9 cellular contexts compared by ENCODE assay signal in genomic region chr1:15756143-15757015, GRCh38. TPM values are rescaled to one million over a fixed set of nuclear protein-coding genes. Genes with fewer than 3 reads are reported as not detected.
A peak's percentile ranks its signal among the peaks of the same experiment; 100 is the strongest.
DNase-seq lines count a peak whose midpoint lies in the region; ATAC-seq and TF ChIP-seq lines count a peak whose summit lies in the region.
"Had no signal": no experiment of that assay in that cellular context is flagged by ENCODE, and none has a peak within 500 bp of the region (broad histone marks: within the 10 kb centered on the region; RNA-seq: fewer than 3 reads in every experiment).

No MANE protein-coding gene starts in this region.

- DNase-seq in CD1c-positive myeloid dendritic cell (ENCODE audit: extremely low spot score) (peak; percentile 3), NCI-H1105 (lab: John Stamatoyannopoulos, UW) (peak; percentile 70), memory B cell (ENCODE audit: low spot score in 2 of 2) (no peak), germinal center (ENCODE audit: low spot score) (no peak), NOMO-1 (lab: John Stamatoyannopoulos, UW; ENCODE audit: unreplicated experiment in 2 of 2) (no peak)
- no peak for DNase-seq in activated CD8-positive, alpha-beta T cell treated with anti-CD3 and anti-CD28 coated beads, Interleukin-2, amount 10 ng/mL, durations not matched to agents 7 days and 5 days

- peaks cover 38% of the 10 kb centered on the region for H3K27me3 Mint-ChIP-seq in activated CD8-positive, alpha-beta T cell treated with anti-CD3 and anti-CD28 coated beads, Interleukin-2, amount 10 ng/mL, durations not matched to agents 7 days and 5 days (ENCODE audit: low read depth)
- peaks cover 23% of the 10 kb centered on the region for H3K27me3 Mint-ChIP-seq in memory B cell

- no peak overlapping the region for H3K27ac Mint-ChIP-seq in activated CD8-positive, alpha-beta T cell treated with anti-CD3 and anti-CD28 coated beads, Interleukin-2, amount 10 ng/mL, durations not matched to agents 7 days and 5 days
- no peak overlapping the region for H3K27ac Mint-ChIP-seq in memory B cell

- H3K4me3 Mint-ChIP-seq in activated CD8-positive, alpha-beta T cell treated with anti-CD3 and anti-CD28 coated beads, Interleukin-2, amount 10 ng/mL, durations not matched to agents 7 days and 5 days: no peak overlapping the region
- no peak overlapping the region for H3K4me3 Mint-ChIP-seq in memory B cell

- POLR2A ChIA-PET in activated CD8-positive, alpha-beta T cell treated with anti-CD3 and anti-CD28 coated beads, Interleukin-2, amount 10 ng/mL, durations not matched to agents 7 days and 5 days (lab: Charles Lee): no interaction called here

- H3K36me3 Mint-ChIP-seq in activated CD8-positive, alpha-beta T cell treated with anti-CD3 and anti-CD28 coated beads, Interleukin-2, amount 10 ng/mL, durations not matched to agents 7 days and 5 days (ENCODE audit: low read depth): no peaks in the 10 kb centered on the region
- H3K36me3 Mint-ChIP-seq in memory B cell: peaks cover 2% of the 10 kb centered on the region

- no peaks in the 10 kb centered on the region for H3K9me3 Mint-ChIP-seq in activated CD8-positive, alpha-beta T cell treated with anti-CD3 and anti-CD28 coated beads, Interleukin-2, amount 10 ng/mL, durations not matched to agents 7 days and 5 days (ENCODE audit: insufficient read depth)
- no peaks in the 10 kb centered on the region for H3K9me3 Mint-ChIP-seq in memory B cell

- peak; percentile 31 for ATAC-seq in activated CD8-positive, alpha-beta T cell treated with anti-CD3 and anti-CD28 coated beads, Interleukin-2, amount 10 ng/mL, durations not matched to agents 7 days and 5 days
- ATAC-seq in memory B cell (ENCODE audit: low read depth): peak; percentile 37
- ATAC-seq in SK-N-SH treated with all-trans-retinoic acid at 6 μM for 48 hours: no peak
- no peak for ATAC-seq in HG02885 (IDR thresholded peaks at IDR 0.05; ENCODE audit: poor library complexity, unreplicated experiment)

- CTCF ChIA-PET in activated CD8-positive, alpha-beta T cell treated with anti-CD3 and anti-CD28 coated beads, Interleukin-2, amount 10 ng/mL, durations not matched to agents 7 days and 5 days (lab: Charles Lee): interaction anchor here (0.8 kb wide), 1 partner anchor 40 kb away, joined by 3 read pairs; no protein-coding TSS in a partner anchor

- peaks cover 10% of the 10 kb centered on the region for H3K4me1 Mint-ChIP-seq in activated CD8-positive, alpha-beta T cell treated with anti-CD3 and anti-CD28 coated beads, Interleukin-2, amount 10 ng/mL, durations not matched to agents 7 days and 5 days (ENCODE audit: low read depth)
- H3K4me1 Mint-ChIP-seq in memory B cell: peaks cover 13% of the 10 kb centered on the region

TF ChIP-seq in SK-N-SH treated with all-trans-retinoic acid at 6 μM for 48 hours, 23 proteins besides CTCF, POLR2A, EP300 and RAD21:
- no peak for TF ChIP-seq CREB5 (CRISPR knock-in tag; IDR thresholded peaks at IDR 0.05; ENCODE audit: low read depth)
- no peak for TF ChIP-seq BACH2 (CRISPR knock-in tag; IDR thresholded peaks at IDR 0.05; ENCODE audit: borderline replicate concordance)
- no peak for TF ChIP-seq CSDC2 (CRISPR knock-in tag; IDR thresholded peaks at IDR 0.05)
- no peak for TF ChIP-seq ZC3H10 (CRISPR knock-in tag; IDR thresholded peaks at IDR 0.05)

RNA-seq across cellular contexts. Expression of gene FBLIM1, which starts 2.2 kb away (rescaled TPM):
- not detected for total RNA-seq in activated CD8-positive, alpha-beta T cell treated with anti-CD3 and anti-CD28 coated beads, Interleukin-2, amount 10 ng/mL, durations not matched to agents 7 days and 5 days

RNA-seq across cellular contexts. Expression of gene TMEM82, which starts 14.1 kb away (rescaled TPM):
- total RNA-seq in activated CD8-positive, alpha-beta T cell treated with anti-CD3 and anti-CD28 coated beads, Interleukin-2, amount 10 ng/mL, durations not matched to agents 7 days and 5 days: not detected
- total RNA-seq: Daoy had no signal

RNA-seq across cellular contexts. Expression of gene SLC25A34, which starts 20.3 kb away (rescaled TPM):
- 1 to 10 TPM; 1.6 TPM for total RNA-seq in activated CD8-positive, alpha-beta T cell treated with anti-CD3 and anti-CD28 coated beads, Interleukin-2, amount 10 ng/mL, durations not matched to agents 7 days and 5 days

RNA-seq across cellular contexts. Expression of gene UQCRHL, which starts 51.1 kb away (rescaled TPM):
- 1 to 10 TPM; 2.4 to 2.8 TPM for total RNA-seq in activated CD8-positive, alpha-beta T cell treated with anti-CD3 and anti-CD28 coated beads, Interleukin-2, amount 10 ng/mL, durations not matched to agents 7 days and 5 days

Comparison
In these comparisons a context has a peak if more than half of its experiments do, and no peak if none do; other contexts are left out.
1. DNase-seq: peak in CD1c-positive myeloid dendritic cell (single experiment) and NCI-H1105 (single experiment); none in activated CD8-positive, alpha-beta T cell treated with anti-CD3 and anti-CD28 coated beads, Interleukin-2, amount 10 ng/mL, durations not matched to agents 7 days and 5 days (single experiment), memory B cell (0 of 2), germinal center (single experiment) and NOMO-1 (0 of 2).
2. ATAC-seq: peak in activated CD8-positive, alpha-beta T cell treated with anti-CD3 and anti-CD28 coated beads, Interleukin-2, amount 10 ng/mL, durations not matched to agents 7 days and 5 days (single experiment) and memory B cell (single experiment); none in SK-N-SH treated with all-trans-retinoic acid at 6 μM for 48 hours (single experiment) and HG02885 (single experiment).